1 cellular context compared by ENCODE assay signal in the genomic region with DNA sequence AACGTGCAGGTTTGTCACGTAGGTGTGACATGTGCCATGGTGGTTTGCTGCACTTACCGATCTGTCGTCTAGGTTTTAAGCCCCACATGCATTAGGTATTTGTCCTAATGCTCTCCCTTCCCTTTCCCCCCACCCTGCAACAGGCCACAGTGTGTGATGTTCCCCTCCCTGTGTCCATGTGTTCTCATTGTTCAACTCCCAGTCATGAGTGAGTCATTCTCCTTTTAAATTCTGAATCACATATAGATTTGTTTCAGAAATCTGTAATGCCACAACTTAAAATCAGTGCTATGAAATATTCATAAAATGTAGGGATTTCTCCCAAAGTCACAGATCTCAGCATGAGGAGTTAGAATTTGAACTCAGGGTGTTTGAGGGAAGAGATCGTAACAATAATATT.
A peak's percentile ranks its signal among the peaks of the same experiment; 100 is the strongest.
TF ChIP-seq lines count a peak whose summit lies in the region.

No MANE protein-coding gene starts in this region.

TF ChIP-seq in IMR-90, 13 proteins besides CTCF, POLR2A, EP300 and RAD21 (continued from another document):
- TF ChIP-seq FOS (IDR thresholded peaks at IDR 0.05; ENCODE audit: low read depth, low read length) = peak; percentile 22; the same call in 1 of the 2 replicates
